In genomic region chr17:81508639-81509047, GRCh38 we compare ENCODE assay signal across 1 cellular context.
TF ChIP-seq lines count a peak whose summit lies in the region.

No MANE protein-coding gene starts in this region.

TF ChIP-seq in GM12878, 131 proteins besides CTCF, POLR2A, EP300 and RAD21:
- TF ChIP-seq CBX3 (IDR thresholded peaks at IDR 0.05; ENCODE audit: borderline replicate concordance, low read depth) (no peak), POLR2AphosphoS5 (IDR thresholded peaks at IDR 0.05; ENCODE audit: low read length) (peak; percentile 64; the same call in 1 of the 2 replicates), TCF12 (IDR thresholded peaks at IDR 0.05; ENCODE audit: low read depth, low read length) (peak; percentile 16; the same call in 1 of the 2 replicates), TARDBP (IDR thresholded peaks at IDR 0.05; ENCODE audit: borderline replicate concordance) (0 out of 2 replicates have a peak, but pooled peaks have one; percentile 39), ZBED1 (IDR thresholded peaks at IDR 0.05; ENCODE audit: borderline replicate concordance) (peak; percentile 37; the same call in 1 of the 2 replicates), CBFB (IDR thresholded peaks at IDR 0.05; ENCODE audit: low read depth) (peak; percentile 11; the same call in 1 of the 2 replicates), ZNF207 (IDR thresholded peaks at IDR 0.05; ENCODE audit: borderline replicate concordance) (no peak)
